In genomic region chr7:46603780-46604725, GRCh38 we compare ENCODE assay signal across 10 cellular contexts.
DNase-seq lines count a peak whose midpoint lies in the region.
"Had no signal": no experiment of that assay in that cellular context is flagged by ENCODE, and none has a peak within 500 bp of the region (broad histone marks: within the 10 kb centered on the region; RNA-seq: fewer than 3 reads in every experiment).

No MANE protein-coding gene starts in this region.

- H3K9me3 Mint-ChIP-seq in activated T-helper 2 cell treated with anti-CD3 and anti-CD28 coated beads, Interferon-gamma antibody, Interleukin-2, Interleukin-4, amounts not matched to agents 10 μg/mL and 5 μg/mL and 100 μg/mL, durations not matched to agents 14 hours and 24 hours and 36 hours, result no peaks in the 10 kb centered on the region

- H3K36me3 ChIP-seq in GM23248 (ENCODE audit: low read depth), result no peaks in the 10 kb centered on the region
- H3K36me3 ChIP-seq in skeletal muscle satellite cell (ENCODE audit: insufficient read depth, low read length), result no peaks in the 10 kb centered on the region

- H3K9ac ChIP-seq in GM23248 (no peak overlapping the region), skeletal muscle satellite cell (ENCODE audit: low read depth, low read length) (peak overlapping the region; percentile 16)

- no peak overlapping the region for H3K4me3 Mint-ChIP-seq in activated T-helper 2 cell treated with anti-CD3 and anti-CD28 coated beads, Interferon-gamma antibody, Interleukin-2, Interleukin-4, amounts not matched to agents 10 μg/mL and 5 μg/mL and 100 μg/mL, durations not matched to agents 14 hours and 24 hours and 36 hours (ENCODE audit: low read depth)
- H3K4me3 Mint-ChIP-seq: CD4-positive, CD25-positive, alpha-beta regulatory T cell had no signal

- H3K9me3 ChIP-seq in GM23248 (ENCODE audit: low read depth) (no peaks in the 10 kb centered on the region), skeletal muscle satellite cell (replicated peaks; ENCODE audit: low read length) (no peaks in the 10 kb centered on the region)

- H2AFZ ChIP-seq in GM23248, result peak overlapping the region; percentile 54

- intact Hi-C loops in activated T-helper 2 cell treated with anti-CD3 and anti-CD28 coated beads, Interferon-gamma antibody, Interleukin-2, Interleukin-4, amounts not matched to agents 10 μg/mL and 5 μg/mL and 100 μg/mL, durations not matched to agents 14 hours and 24 hours and 36 hours (cut with micrococcal nuclease), result no loop called here

- H3K9me2 ChIP-seq in GM23248 (ENCODE audit: insufficient read depth), result 0 out of 2 replicates have a peak, but pooled peaks cover under 1% of the 10 kb centered on the region

- no peaks in the 10 kb centered on the region for H3K27me3 Mint-ChIP-seq in activated T-helper 2 cell treated with anti-CD3 and anti-CD28 coated beads, Interferon-gamma antibody, Interleukin-2, Interleukin-4, amounts not matched to agents 10 μg/mL and 5 μg/mL and 100 μg/mL, durations not matched to agents 14 hours and 24 hours and 36 hours (ENCODE audit: low read depth)
- H3K27me3 Mint-ChIP-seq: CD4-positive, CD25-positive, alpha-beta regulatory T cell had no signal

- 16 to 19% methylated on average over 14 of the region's 14 CpGs for WGBS in GM23248 (ENCODE audit: low coverage in 1 of 2, low lambda C conversion rate in 2 of 2, missing lambda C conversion rate in 2 of 2), 2 experiments

- H3K27ac ChIP-seq in GM23248 (no peak overlapping the region), cingulate gyrus (ENCODE audit: low read depth, low read length) (peak overlapping the region; percentile 51), layer of hippocampus (ENCODE audit: low read depth, low read length) (peak overlapping the region; percentile 59)

- H3K4me2 ChIP-seq in GM23248 (ENCODE audit: unreplicated experiment), result peak overlapping the region; percentile 46
- peak overlapping the region; percentile 27 for H3K4me2 ChIP-seq in skeletal muscle satellite cell (ENCODE audit: low read length)

- H3K4me1 Mint-ChIP-seq in activated T-helper 2 cell treated with anti-CD3 and anti-CD28 coated beads, Interferon-gamma antibody, Interleukin-2, Interleukin-4, amounts not matched to agents 10 μg/mL and 5 μg/mL and 100 μg/mL, durations not matched to agents 14 hours and 24 hours and 36 hours (ENCODE audit: low read depth), result no peaks in the 10 kb centered on the region
- H3K4me1 Mint-ChIP-seq: CD4-positive, CD25-positive, alpha-beta regulatory T cell had no signal

- H3K27ac Mint-ChIP-seq in activated T-helper 2 cell treated with anti-CD3 and anti-CD28 coated beads, Interferon-gamma antibody, Interleukin-2, Interleukin-4, amounts not matched to agents 10 μg/mL and 5 μg/mL and 100 μg/mL, durations not matched to agents 14 hours and 24 hours and 36 hours, result no peak overlapping the region
- H3K27ac Mint-ChIP-seq: CD4-positive, CD25-positive, alpha-beta regulatory T cell had no signal

- in situ Hi-C loops in GM23248 (cut with MboI), result no loop called here

- H3K79me2 ChIP-seq in GM23248 (ENCODE audit: insufficient read depth), result no peaks in the 10 kb centered on the region

- peaks cover 20% of the 10 kb centered on the region for H3K4me1 ChIP-seq in GM23248 (ENCODE audit: insufficient read depth)
- H3K4me1 ChIP-seq in skeletal muscle satellite cell (ENCODE audit: control insufficient read depth, insufficient read depth, low read length), result peaks cover 20% of the 10 kb centered on the region

- H3K36me3 Mint-ChIP-seq in activated T-helper 2 cell treated with anti-CD3 and anti-CD28 coated beads, Interferon-gamma antibody, Interleukin-2, Interleukin-4, amounts not matched to agents 10 μg/mL and 5 μg/mL and 100 μg/mL, durations not matched to agents 14 hours and 24 hours and 36 hours (ENCODE audit: low read depth), result no peaks in the 10 kb centered on the region
- H3K36me3 Mint-ChIP-seq: CD4-positive, CD25-positive, alpha-beta regulatory T cell had no signal

- DNase-seq in GM23248, result peak; percentile 91
- no peak for DNase-seq in NCI-H69 (lab: John Stamatoyannopoulos, UW)
- no peak for DNase-seq in mesenteric fat pad (ENCODE audit: low spot score)
- DNase-seq in DMS53 (lab: John Stamatoyannopoulos, UW), result no peak
- DNase-seq in activated T-helper 2 cell treated with anti-CD3 and anti-CD28 coated beads, Interferon-gamma antibody, Interleukin-2, Interleukin-4, amounts not matched to agents 10 μg/mL and 5 μg/mL and 100 μg/mL, durations not matched to agents 14 hours and 24 hours and 36 hours (ENCODE audit: low spot score), result no peak
- DNase-seq: activated CD4-positive, CD25-positive, alpha-beta regulatory T cell; CD4-positive, CD25-positive, alpha-beta regulatory T cell had no signal

- no peaks in the 10 kb centered on the region for H3K27me3 ChIP-seq in GM23248 (replicated peaks; ENCODE audit: insufficient read depth)
- H3K27me3 ChIP-seq in layer of hippocampus (ENCODE audit: control insufficient read depth, insufficient read depth, low read length), result no peaks in the 10 kb centered on the region
- H3K27me3 ChIP-seq in skeletal muscle satellite cell (ENCODE audit: control insufficient read depth, insufficient read depth, low read length), result no peaks in the 10 kb centered on the region

- H4K20me1 ChIP-seq in GM23248 (ENCODE audit: insufficient read depth), result no peaks in the 10 kb centered on the region

- H3K4me3 ChIP-seq in GM23248, result peak overlapping the region; percentile 19; the same call in 1 of the 2 replicates
- no peak overlapping the region for H3K4me3 ChIP-seq in skeletal muscle satellite cell (ENCODE audit: low read length)

- H3F3A ChIP-seq in GM23248 (ENCODE audit: insufficient read depth), result no peaks in the 10 kb centered on the region
